Comparison of ENCODE assay signal across 17 cellular contexts in the genomic region with DNA sequence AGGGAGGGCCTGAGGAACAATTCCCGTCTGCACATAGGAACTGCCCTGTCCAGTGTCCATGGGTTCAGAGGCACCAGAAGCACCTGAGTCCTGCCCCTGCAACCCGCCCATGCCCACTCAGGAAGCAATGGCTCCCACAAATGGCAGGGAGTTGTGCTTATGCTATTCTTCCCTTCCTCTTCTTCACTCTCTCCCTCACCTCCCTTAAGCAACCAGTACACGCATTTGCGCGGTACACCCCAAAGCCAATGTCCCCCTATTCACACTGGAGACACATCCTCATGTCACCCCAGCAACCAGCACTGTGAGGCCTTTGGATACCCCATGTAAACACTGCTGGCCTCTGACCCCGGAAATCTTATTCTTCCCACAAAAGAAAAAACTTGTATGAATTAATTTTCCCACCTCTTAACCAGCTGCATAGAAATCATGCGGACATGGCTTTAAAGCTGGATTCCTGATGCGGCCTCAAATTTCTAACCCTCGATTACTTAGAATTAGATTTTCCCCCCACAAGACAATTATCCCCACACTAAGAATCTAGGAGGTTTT. TPM values are rescaled to one million over a fixed set of nuclear protein-coding genes. Genes with fewer than 3 reads are reported as not detected.
DNase-seq lines count a peak whose midpoint lies in the region; ATAC-seq and TF ChIP-seq lines count a peak whose summit lies in the region.
"Had no signal": no experiment of that assay in that cellular context is flagged by ENCODE, and none has a peak within 500 bp of the region (broad histone marks: within the 10 kb centered on the region; RNA-seq: fewer than 3 reads in every experiment).

No MANE protein-coding gene starts in this region.

- CTCF ChIA-PET in CD4-positive, alpha-beta memory T cell (lab: Charles Lee; ENCODE audit: partially characterized antibody): interaction anchor here (1.8 to 2.5 kb wide), 2 partner anchors 24 to 38 kb away, joined by 6 to 9 read pairs; no protein-coding TSS in a partner anchor

- H4K20me1 ChIP-seq in MM.1S (ENCODE audit: insufficient read depth, low read length): no peaks in the 10 kb centered on the region

- intact Hi-C loops in CD4-positive, alpha-beta memory T cell (cut with micrococcal nuclease): loop anchor here (2.0 kb wide), 2 partner anchors 30 to 38 kb away; a partner anchor contains a TSS
- intact Hi-C loops in sciatic nerve (cut with DNase I): no loop called here

- H3K36me3 ChIP-seq in CD4-positive, alpha-beta memory T cell (ENCODE audit: insufficient read depth, low read length): no peaks in the 10 kb centered on the region
- H3K36me3 ChIP-seq in MM.1S (replicated peaks; ENCODE audit: insufficient read depth, low read length) (no peaks in the 10 kb centered on the region), ectodermal cell (ENCODE audit: control insufficient read depth, insufficient read depth, low read length) (peaks cover 2% of the 10 kb centered on the region)

- H3K36me3 Mint-ChIP-seq in CD4-positive, alpha-beta memory T cell: peaks cover 4 to 26% of the 10 kb centered on the region in 2 donors

- peak; percentile 36 for ATAC-seq in sciatic nerve
- no peak for ATAC-seq in GM21786 (IDR thresholded peaks at IDR 0.05; ENCODE audit: unreplicated experiment)
- ATAC-seq: effector memory CD8-positive, alpha-beta T cell; foreskin keratinocyte had no signal

- H3K9me3 Mint-ChIP-seq in CD4-positive, alpha-beta memory T cell: peaks cover 0 to 3% (median 0%) of the 10 kb centered on the region in 8 donors
- H3K9me3 Mint-ChIP-seq: effector memory CD8-positive, alpha-beta T cell; immature natural killer cell; memory B cell had no signal

- no peak overlapping the region for H3K4me3 Mint-ChIP-seq in CD4-positive, alpha-beta memory T cell
- H3K4me3 Mint-ChIP-seq: effector memory CD8-positive, alpha-beta T cell; immature natural killer cell; memory B cell had no signal

- H3K4me1 Mint-ChIP-seq in CD4-positive, alpha-beta memory T cell: peaks cover 0 to 59% (median 28%) of the 10 kb centered on the region in 4 donors

- WGBS in ectodermal cell, 2 experiments: 94 to 96% methylated on average over 9 of the region's 9 CpGs

- no peak overlapping the region for H2AFZ ChIP-seq in MM.1S (ENCODE audit: low read length)

- no peak for TF ChIP-seq CTCF in MM.1S (IDR thresholded peaks at IDR 0.05; ENCODE audit: low read length)
- TF ChIP-seq CTCF in GM20000 (IDR thresholded peaks at IDR 0.05; ENCODE audit: extremely low read depth, missing control alignments): no peak

- POLR2A ChIA-PET in CD4-positive, alpha-beta memory T cell (lab: Charles Lee; ENCODE audit: partially characterized antibody): interaction anchor here (1.3 to 5.6 kb wide), 12 partner anchors 12 to 150 kb away, joined by 4 to 64 read pairs (median 21); a partner anchor contains a TSS

- peak overlapping the region; percentile 54 for H3K27ac ChIP-seq in CD4-positive, alpha-beta memory T cell (ENCODE audit: low read depth, low read length)
- H3K27ac ChIP-seq in MM.1S (ENCODE audit: low read length) (peak overlapping the region; percentile 77; the same call in 1 of the 2 replicates), ectodermal cell (ENCODE audit: insufficient read depth, low read depth, low read length, poor library complexity, severe bottlenecking) (peak overlapping the region; percentile 12)
- H3K27ac ChIP-seq: foreskin keratinocyte had no signal

- H3F3A ChIP-seq in MM.1S (ENCODE audit: insufficient read depth, low read length): peaks cover 37% of the 10 kb centered on the region

- peak overlapping the region in 1 of 2 donors; percentile 29 for H3K4me3 ChIP-seq in CD4-positive, alpha-beta memory T cell (ENCODE audit: low read length in 2 of 2)
- H3K4me3 ChIP-seq in MM.1S (ENCODE audit: low read length) (peak overlapping the region; percentile 26; the same call in 1 of the 2 replicates), ectodermal cell (ENCODE audit: insufficient read depth, low read depth, low read length) (no peak overlapping the region)

- H3K9me3 ChIP-seq in CD4-positive, alpha-beta memory T cell (ENCODE audit: control insufficient read depth in 1 of 2, low read length in 2 of 2): no peaks in the 10 kb centered on the region
- no peaks in the 10 kb centered on the region for H3K9me3 ChIP-seq in MM.1S (replicated peaks; ENCODE audit: insufficient read depth, low read length)
- H3K9me3 ChIP-seq in ectodermal cell (ENCODE audit: control insufficient read depth, low read length): no peaks in the 10 kb centered on the region

- H3K79me2 ChIP-seq in MM.1S (ENCODE audit: low read length): no peaks in the 10 kb centered on the region

- H3K27me3 Mint-ChIP-seq in CD4-positive, alpha-beta memory T cell: no peaks in the 10 kb centered on the region
- H3K27me3 Mint-ChIP-seq: effector memory CD8-positive, alpha-beta T cell; memory B cell had no signal

- H3K4me1 ChIP-seq in CD4-positive, alpha-beta memory T cell (ENCODE audit: insufficient read depth, low read length): peaks cover 100% of the 10 kb centered on the region
- peaks cover 50% of the 10 kb centered on the region for H3K4me1 ChIP-seq in MM.1S (ENCODE audit: low read length)
- peaks cover 67% of the 10 kb centered on the region for H3K4me1 ChIP-seq in ectodermal cell (ENCODE audit: control insufficient read depth, insufficient read depth, low read length)

- no peak overlapping the region for H3K27ac Mint-ChIP-seq in CD4-positive, alpha-beta memory T cell
- H3K27ac Mint-ChIP-seq: effector memory CD8-positive, alpha-beta T cell; immature natural killer cell; memory B cell had no signal

- H3K27me3 ChIP-seq in CD4-positive, alpha-beta memory T cell (ENCODE audit: insufficient read depth, low read length): no peaks in the 10 kb centered on the region
- no peaks in the 10 kb centered on the region for H3K27me3 ChIP-seq in MM.1S (replicated peaks; ENCODE audit: insufficient read depth, low read length)
- no peaks in the 10 kb centered on the region for H3K27me3 ChIP-seq in ectodermal cell (ENCODE audit: control insufficient read depth, insufficient read depth, low read length, poor library complexity, severe bottlenecking)
- H3K27me3 ChIP-seq: foreskin keratinocyte had no signal

- H3K4me2 ChIP-seq in MM.1S (ENCODE audit: low read depth, low read length): peak overlapping the region; percentile 61

- DNase-seq in CD4-positive, alpha-beta memory T cell: no peak
- DNase-seq in MM.1S (no peak), sciatic nerve (ENCODE audit: low spot score) (no peak), GM20000 (ENCODE audit: low spot score) (no peak), GOT3 (lab: John Stamatoyannopoulos, UW) (no peak), SW480 (ENCODE audit: low spot score) (no peak)
- DNase-seq: activated naive CD4-positive, alpha-beta T cell; DMS53; foreskin keratinocyte; NCI-H1048; occipital lobe; stimulated activated CD4-positive, alpha-beta T cell treated with anti-CD3 and anti-CD28 coated beads, Interleukin-12 subunit alpha, Interleukin-12 subunit beta, amount 100 ng/mL, for 4 hours had no signal

- peak overlapping the region; percentile 22; the same call in 1 of the 2 replicates for H3K9ac ChIP-seq in MM.1S (ENCODE audit: low read length)

- H3K9me2 ChIP-seq in MM.1S (replicated peaks; ENCODE audit: insufficient read depth, low read length): no peaks in the 10 kb centered on the region

RNA-seq across cellular contexts. Expression of a gene that starts 30.9 kb away (rescaled TPM):
- total RNA-seq in CD4-positive, alpha-beta memory T cell: 100 to 1,000 TPM; 664 to 713 TPM
- polyA plus RNA-seq in CD4-positive, alpha-beta memory T cell: 100 to 1,000 TPM; 338 to 463 TPM
- 174 TPM for polyA plus RNA-seq in ectodermal cell (2013, experiment 1 of 4)
- 163 TPM for polyA plus RNA-seq in ectodermal cell (2013, experiment 2 of 4)
- 134 TPM for polyA plus RNA-seq in ectodermal cell (2013, experiment 3 of 4)
- 143 TPM for polyA plus RNA-seq in ectodermal cell (2013, experiment 4 of 4)
- total RNA-seq in sciatic nerve: 173 TPM

Comparison
In these comparisons a context has a peak if more than half of its experiments do, and no peak if none do; other contexts are left out.
1. H3K27ac ChIP-seq: peak in every context shown above with its lines; median percentile 77 in MM.1S; 54 in CD4-positive, alpha-beta memory T cell; 12 in ectodermal cell.